8 cellular contexts compared by ENCODE assay signal in the genomic region with DNA sequence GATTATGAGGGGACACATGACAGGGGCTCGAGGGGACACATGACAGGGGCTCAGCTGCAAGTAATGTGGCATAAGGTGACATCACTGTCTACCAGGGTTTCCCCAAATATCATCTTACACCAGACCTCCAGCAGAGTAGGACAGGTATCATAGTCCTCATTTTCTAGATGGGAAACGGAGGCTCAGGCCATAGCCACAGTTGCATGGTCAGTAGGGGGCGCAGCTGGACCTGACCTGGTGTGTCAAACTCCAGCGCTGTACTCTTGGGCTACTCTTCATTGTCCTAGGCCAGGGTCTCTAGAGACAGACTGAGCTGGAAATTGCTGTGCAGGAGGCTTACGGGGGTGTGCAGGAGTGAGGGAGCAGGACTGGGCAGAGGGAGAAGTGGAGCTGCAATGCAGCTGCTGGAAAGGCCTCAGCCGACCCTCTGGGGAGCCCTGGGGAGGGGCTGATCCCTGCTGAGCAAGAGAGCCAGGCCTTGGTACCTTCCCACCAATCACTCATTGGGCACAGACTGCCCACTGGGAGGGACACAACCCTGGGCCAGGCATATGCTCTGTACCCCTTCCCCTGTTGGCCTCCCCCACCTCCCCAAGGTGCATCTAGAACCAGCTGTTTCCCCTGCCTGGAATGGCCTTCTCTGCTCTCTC.
A peak's percentile ranks its signal among the peaks of the same experiment; 100 is the strongest.
DNase-seq lines count a peak whose midpoint lies in the region; ATAC-seq and TF ChIP-seq lines count a peak whose summit lies in the region.

No MANE protein-coding gene starts in this region.

- peak; percentile 75 for TF ChIP-seq CTCF in LNCaP clone FGC (IDR thresholded peaks at IDR 0.05; ENCODE audit: control insufficient read depth, extremely low read depth, insufficient read depth)
- peak; percentile 62 for TF ChIP-seq CTCF in fibroblast of villous mesenchyme (IDR thresholded peaks at IDR 0.05; ENCODE audit: insufficient read depth, low read depth, low read length)

- H3K27me3 Mint-ChIP-seq in activated CD4-positive, alpha-beta T cell treated with anti-CD3 and anti-CD28 coated beads, Interleukin-2, amount 10 ng/mL, durations not matched to agents 7 days and 5 days: no peaks in the 10 kb centered on the region

- no peaks in the 10 kb centered on the region for H3K4me1 Mint-ChIP-seq in activated CD4-positive, alpha-beta T cell treated with anti-CD3 and anti-CD28 coated beads, Interleukin-2, amount 10 ng/mL, durations not matched to agents 7 days and 5 days

- no peaks in the 10 kb centered on the region for H3K36me3 Mint-ChIP-seq in activated CD4-positive, alpha-beta T cell treated with anti-CD3 and anti-CD28 coated beads, Interleukin-2, amount 10 ng/mL, durations not matched to agents 7 days and 5 days (ENCODE audit: low read depth)

- H3K4me3 ChIP-seq in LNCaP clone FGC (ENCODE audit: low read depth, low read length) (no peak overlapping the region), fibroblast of villous mesenchyme (ENCODE audit: low read depth, low read length) (no peak overlapping the region)

- no peak overlapping the region for H3K27ac Mint-ChIP-seq in activated CD4-positive, alpha-beta T cell treated with anti-CD3 and anti-CD28 coated beads, Interleukin-2, amount 10 ng/mL, durations not matched to agents 7 days and 5 days

- H3K9me3 Mint-ChIP-seq in activated CD4-positive, alpha-beta T cell treated with anti-CD3 and anti-CD28 coated beads, Interleukin-2, amount 10 ng/mL, durations not matched to agents 7 days and 5 days: peaks cover 5% of the 10 kb centered on the region

- DNase-seq in EH (ENCODE audit: low read depth): peak; percentile 32
- DNase-seq in LNCaP clone FGC (ENCODE audit: low read depth): no peak
- DNase-seq in activated CD4-positive, alpha-beta T cell treated with anti-CD3 and anti-CD28 coated beads, Interleukin-2, amount 10 ng/mL, durations not matched to agents 7 days and 5 days: peak; percentile 29
- peak; percentile 18 for DNase-seq in fibroblast of villous mesenchyme (ENCODE audit: low read depth)
- DNase-seq in renal cortical epithelial cell (ENCODE audit: low read depth): peak; percentile 2
- no peak for DNase-seq in ureter (ENCODE audit: low spot score)
- DNase-seq in NCI-H774 (lab: John Stamatoyannopoulos, UW): no peak

- H3K4me3 Mint-ChIP-seq in activated CD4-positive, alpha-beta T cell treated with anti-CD3 and anti-CD28 coated beads, Interleukin-2, amount 10 ng/mL, durations not matched to agents 7 days and 5 days: no peak overlapping the region

- no peak for ATAC-seq in HG02798 (IDR thresholded peaks at IDR 0.05; ENCODE audit: poor library complexity, unreplicated experiment)

- POLR2A ChIA-PET in activated CD4-positive, alpha-beta T cell treated with anti-CD3 and anti-CD28 coated beads, Interleukin-2, amount 10 ng/mL, durations not matched to agents 7 days and 5 days (lab: Charles Lee): no interaction called here

- CTCF ChIA-PET in activated CD4-positive, alpha-beta T cell treated with anti-CD3 and anti-CD28 coated beads, Interleukin-2, amount 10 ng/mL, durations not matched to agents 7 days and 5 days (lab: Charles Lee): interaction anchor here (0.7 kb wide), 1 partner anchor 36 kb away, joined by 3 read pairs; no protein-coding TSS in a partner anchor

Comparison
In these comparisons a context has a peak if more than half of its experiments do, and no peak if none do; other contexts are left out.
1. DNase-seq: peak in EH (single experiment), activated CD4-positive, alpha-beta T cell treated with anti-CD3 and anti-CD28 coated beads, Interleukin-2, amount 10 ng/mL, durations not matched to agents 7 days and 5 days (single experiment), fibroblast of villous mesenchyme (single experiment) and renal cortical epithelial cell (single experiment); none in LNCaP clone FGC (single experiment), ureter (single experiment) and NCI-H774 (single experiment).